In the genomic region with DNA sequence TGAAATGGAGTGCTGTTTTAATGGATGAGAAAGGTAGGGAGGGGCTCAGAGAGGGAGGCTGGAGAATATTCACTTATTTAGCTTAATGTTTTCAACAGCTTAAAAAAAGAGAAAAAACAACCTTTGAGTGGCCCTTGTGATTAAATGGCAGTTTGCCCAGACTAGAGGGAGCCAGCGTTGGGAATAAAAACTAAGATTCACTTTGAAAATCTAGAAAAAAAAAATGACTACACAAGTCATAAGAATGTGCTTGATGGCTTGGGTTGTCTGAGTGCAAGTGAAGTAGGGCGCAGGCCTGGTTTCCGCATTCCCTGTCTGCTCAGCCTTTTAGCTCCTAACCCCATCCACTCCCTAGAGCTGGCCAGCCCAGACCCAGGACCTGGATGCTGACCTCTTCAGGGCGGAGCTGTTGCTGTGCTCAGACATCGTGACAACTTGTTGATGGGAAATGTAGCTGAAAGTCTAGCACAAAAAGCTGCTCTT, we compare ENCODE assay signal across 1 cellular context.
TF ChIP-seq lines count a peak whose summit lies in the region.

No MANE protein-coding gene starts in this region.

TF ChIP-seq in GM23338, 12 proteins besides CTCF, POLR2A, EP300 and RAD21 (continued from another document):
- TF ChIP-seq, protein P1, sequence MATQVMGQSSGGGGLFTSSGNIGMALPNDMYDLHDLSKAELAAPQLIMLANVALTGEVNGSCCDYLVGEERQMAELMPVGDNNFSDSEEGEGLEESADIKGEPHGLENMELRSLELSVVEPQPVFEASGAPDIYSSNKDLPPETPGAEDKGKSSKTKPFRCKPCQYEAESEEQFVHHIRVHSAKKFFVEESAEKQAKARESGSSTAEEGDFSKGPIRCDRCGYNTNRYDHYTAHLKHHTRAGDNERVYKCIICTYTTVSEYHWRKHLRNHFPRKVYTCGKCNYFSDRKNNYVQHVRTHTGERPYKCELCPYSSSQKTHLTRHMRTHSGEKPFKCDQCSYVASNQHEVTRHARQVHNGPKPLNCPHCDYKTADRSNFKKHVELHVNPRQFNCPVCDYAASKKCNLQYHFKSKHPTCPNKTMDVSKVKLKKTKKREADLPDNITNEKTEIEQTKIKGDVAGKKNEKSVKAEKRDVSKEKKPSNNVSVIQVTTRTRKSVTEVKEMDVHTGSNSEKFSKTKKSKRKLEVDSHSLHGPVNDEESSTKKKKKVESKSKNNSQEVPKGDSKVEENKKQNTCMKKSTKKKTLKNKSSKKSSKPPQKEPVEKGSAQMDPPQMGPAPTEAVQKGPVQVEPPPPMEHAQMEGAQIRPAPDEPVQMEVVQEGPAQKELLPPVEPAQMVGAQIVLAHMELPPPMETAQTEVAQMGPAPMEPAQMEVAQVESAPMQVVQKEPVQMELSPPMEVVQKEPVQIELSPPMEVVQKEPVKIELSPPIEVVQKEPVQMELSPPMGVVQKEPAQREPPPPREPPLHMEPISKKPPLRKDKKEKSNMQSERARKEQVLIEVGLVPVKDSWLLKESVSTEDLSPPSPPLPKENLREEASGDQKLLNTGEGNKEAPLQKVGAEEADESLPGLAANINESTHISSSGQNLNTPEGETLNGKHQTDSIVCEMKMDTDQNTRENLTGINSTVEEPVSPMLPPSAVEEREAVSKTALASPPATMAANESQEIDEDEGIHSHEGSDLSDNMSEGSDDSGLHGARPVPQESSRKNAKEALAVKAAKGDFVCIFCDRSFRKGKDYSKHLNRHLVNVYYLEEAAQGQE (IDR thresholded peaks at IDR 0.05; ENCODE audit: unreplicated experiment) = no peak
- TF ChIP-seq, protein P2, sequence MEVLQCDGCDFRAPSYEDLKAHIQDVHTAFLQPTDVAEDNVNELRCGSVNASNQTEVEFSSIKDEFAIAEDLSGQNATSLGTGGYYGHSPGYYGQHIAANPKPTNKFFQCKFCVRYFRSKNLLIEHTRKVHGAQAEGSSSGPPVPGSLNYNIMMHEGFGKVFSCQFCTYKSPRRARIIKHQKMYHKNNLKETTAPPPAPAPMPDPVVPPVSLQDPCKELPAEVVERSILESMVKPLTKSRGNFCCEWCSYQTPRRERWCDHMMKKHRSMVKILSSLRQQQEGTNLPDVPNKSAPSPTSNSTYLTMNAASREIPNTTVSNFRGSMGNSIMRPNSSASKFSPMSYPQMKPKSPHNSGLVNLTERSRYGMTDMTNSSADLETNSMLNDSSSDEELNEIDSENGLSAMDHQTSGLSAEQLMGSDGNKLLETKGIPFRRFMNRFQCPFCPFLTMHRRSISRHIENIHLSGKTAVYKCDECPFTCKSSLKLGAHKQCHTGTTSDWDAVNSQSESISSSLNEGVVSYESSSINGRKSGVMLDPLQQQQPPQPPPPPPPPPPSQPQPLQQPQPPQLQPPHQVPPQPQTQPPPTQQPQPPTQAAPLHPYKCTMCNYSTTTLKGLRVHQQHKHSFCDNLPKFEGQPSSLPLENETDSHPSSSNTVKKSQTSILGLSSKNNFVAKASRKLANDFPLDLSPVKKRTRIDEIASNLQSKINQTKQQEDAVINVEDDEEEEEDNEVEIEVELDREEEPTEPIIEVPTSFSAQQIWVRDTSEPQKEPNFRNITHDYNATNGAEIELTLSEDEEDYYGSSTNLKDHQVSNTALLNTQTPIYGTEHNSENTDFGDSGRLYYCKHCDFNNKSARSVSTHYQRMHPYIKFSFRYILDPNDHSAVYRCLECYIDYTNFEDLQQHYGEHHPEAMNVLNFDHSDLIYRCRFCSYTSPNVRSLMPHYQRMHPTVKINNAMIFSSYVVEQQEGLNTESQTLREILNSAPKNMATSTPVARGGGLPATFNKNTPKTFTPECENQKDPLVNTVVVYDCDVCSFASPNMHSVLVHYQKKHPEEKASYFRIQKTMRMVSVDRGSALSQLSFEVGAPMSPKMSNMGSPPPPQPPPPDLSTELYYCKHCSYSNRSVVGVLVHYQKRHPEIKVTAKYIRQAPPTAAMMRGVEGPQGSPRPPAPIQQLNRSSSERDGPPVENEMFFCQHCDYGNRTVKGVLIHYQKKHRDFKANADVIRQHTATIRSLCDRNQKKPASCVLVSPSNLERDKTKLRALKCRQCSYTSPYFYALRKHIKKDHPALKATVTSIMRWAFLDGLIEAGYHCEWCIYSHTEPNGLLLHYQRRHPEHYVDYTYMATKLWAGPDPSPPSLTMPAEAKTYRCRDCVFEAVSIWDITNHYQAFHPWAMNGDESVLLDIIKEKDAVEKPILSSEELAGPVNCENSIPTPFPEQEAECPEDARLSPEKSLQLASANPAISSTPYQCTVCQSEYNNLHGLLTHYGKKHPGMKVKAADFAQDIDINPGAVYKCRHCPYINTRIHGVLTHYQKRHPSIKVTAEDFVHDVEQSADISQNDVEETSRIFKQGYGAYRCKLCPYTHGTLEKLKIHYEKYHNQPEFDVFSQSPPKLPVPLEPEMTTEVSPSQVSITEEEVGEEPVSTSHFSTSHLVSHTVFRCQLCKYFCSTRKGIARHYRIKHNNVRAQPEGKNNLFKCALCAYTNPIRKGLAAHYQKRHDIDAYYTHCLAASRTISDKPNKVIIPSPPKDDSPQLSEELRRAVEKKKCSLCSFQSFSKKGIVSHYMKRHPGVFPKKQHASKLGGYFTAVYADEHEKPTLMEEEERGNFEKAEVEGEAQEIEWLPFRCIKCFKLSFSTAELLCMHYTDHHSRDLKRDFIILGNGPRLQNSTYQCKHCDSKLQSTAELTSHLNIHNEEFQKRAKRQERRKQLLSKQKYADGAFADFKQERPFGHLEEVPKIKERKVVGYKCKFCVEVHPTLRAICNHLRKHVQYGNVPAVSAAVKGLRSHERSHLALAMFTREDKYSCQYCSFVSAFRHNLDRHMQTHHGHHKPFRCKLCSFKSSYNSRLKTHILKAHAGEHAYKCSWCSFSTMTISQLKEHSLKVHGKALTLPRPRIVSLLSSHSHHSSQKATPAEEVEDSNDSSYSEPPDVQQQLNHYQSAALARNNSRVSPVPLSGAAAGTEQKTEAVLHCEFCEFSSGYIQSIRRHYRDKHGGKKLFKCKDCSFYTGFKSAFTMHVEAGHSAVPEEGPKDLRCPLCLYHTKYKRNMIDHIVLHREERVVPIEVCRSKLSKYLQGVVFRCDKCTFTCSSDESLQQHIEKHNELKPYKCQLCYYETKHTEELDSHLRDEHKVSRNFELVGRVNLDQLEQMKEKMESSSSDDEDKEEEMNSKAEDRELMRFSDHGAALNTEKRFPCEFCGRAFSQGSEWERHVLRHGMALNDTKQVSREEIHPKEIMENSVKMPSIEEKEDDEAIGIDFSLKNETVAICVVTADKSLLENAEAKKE (CRISPR knock-in tag; IDR thresholded peaks at IDR 0.05) = no peak
- TF ChIP-seq POLR2AphosphoS5 (IDR thresholded peaks at IDR 0.05; ENCODE audit: low read depth) (no peak), EZH2 (IDR thresholded peaks at IDR 0.05; ENCODE audit: low read depth, unreplicated experiment) (no peak)
TF ChIP-seq in GM23338: peak in this region for 0.
